1 cellular context compared by ENCODE assay signal in genomic region chr18:12059334-12060181, GRCh38.
TF ChIP-seq lines count a peak whose summit lies in the region.

No MANE protein-coding gene starts in this region.

TF ChIP-seq in K562, 482 proteins besides CTCF, POLR2A, EP300 and RAD21:
- TF ChIP-seq NFYB (IDR thresholded peaks at IDR 0.05; ENCODE audit: extremely low read depth, insufficient read length), result peak; percentile 34
- no peak for TF ChIP-seq PHF8 (IDR thresholded peaks at IDR 0.05; ENCODE audit: borderline replicate concordance, low read length)
